Comparison of ENCODE assay signal across 21 cellular contexts in the genomic region with DNA sequence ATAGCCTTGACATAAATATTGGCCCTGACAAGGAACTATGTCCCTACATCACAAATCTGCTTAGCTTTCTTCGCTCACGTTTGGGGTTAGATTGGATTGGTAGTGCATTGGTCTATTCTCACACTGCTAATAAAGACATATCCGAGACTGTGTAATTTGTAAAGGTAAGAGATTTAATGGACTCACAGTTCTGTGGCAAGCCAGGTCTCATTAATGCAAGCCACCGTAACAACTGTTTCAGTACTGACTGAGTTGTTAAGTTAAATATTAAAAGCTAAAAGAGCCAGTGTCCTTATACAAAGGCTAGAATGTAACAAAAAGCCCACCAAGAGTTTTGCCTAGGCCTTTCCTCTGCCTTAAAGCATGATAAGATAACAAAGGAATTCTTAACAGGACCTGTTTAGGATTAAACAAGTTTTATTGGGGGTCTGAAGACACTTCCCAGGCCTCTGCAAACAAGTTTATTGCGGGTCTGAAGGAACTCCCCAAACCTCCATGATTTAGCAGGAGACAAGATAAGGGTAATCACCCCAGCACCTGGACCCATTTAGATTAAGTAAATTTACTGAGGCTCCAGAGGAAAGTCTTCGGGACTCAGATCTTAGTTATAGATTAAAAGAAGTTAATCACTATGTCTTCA.
"Had no signal": no experiment of that assay in that cellular context is flagged by ENCODE, and none has a peak within 500 bp of the region (broad histone marks: within the 10 kb centered on the region; RNA-seq: fewer than 3 reads in every experiment).

No MANE protein-coding gene starts in this region.

- H3K4me3 Mint-ChIP-seq: effector memory CD8-positive, alpha-beta T cell; naive thymus-derived CD8-positive, alpha-beta T cell; stimulated activated naive CD8-positive, alpha-beta T cell treated with anti-CD3 and anti-CD28 coated beads, Interleukin-15, amount 100 ng/mL, for 72 hours had no signal

- DNase-seq: cortex of kidney; effector memory CD8-positive, alpha-beta T cell; left lung; mesenchymal stem cell; naive thymus-derived CD8-positive, alpha-beta T cell; occipital lobe; ovary; posterior cingulate gyrus; right lobe of liver; small intestine; stimulated activated CD4-positive, alpha-beta T cell treated with anti-CD3 and anti-CD28 coated beads, Interleukin-15, amount 100 ng/mL, for 24 hours; stimulated activated CD4-positive, alpha-beta T cell treated with anti-CD3 and anti-CD28 coated beads, Interleukin-4, amount 100 ng/mL, for 1 hour; stimulated activated CD8-positive, alpha-beta memory T cell treated with anti-CD3 and anti-CD28 coated beads, Interleukin-4, amount 100 ng/mL, for 48 hours; stimulated activated naive CD4-positive, alpha-beta T cell; stimulated activated naive CD8-positive, alpha-beta T cell treated with anti-CD3 and anti-CD28 coated beads, Interleukin-15, amount 100 ng/mL, for 72 hours; transverse colon; upper lobe of right lung; uterus had no signal

- H3K27ac Mint-ChIP-seq: stimulated activated naive CD8-positive, alpha-beta T cell treated with anti-CD3 and anti-CD28 coated beads, Interleukin-15, amount 100 ng/mL, for 72 hours had no signal

- FAIRE-seq: frontal cortex, keratinocyte, small intestine had no signal

- H3K27ac ChIP-seq: left lung, ovary, right lobe of liver, suprapubic skin, transverse colon, upper lobe of right lung, uterus had no signal

- H3K27me3 Mint-ChIP-seq: effector memory CD8-positive, alpha-beta T cell; naive thymus-derived CD8-positive, alpha-beta T cell; stimulated activated naive CD8-positive, alpha-beta T cell treated with anti-CD3 and anti-CD28 coated beads, Interleukin-15, amount 100 ng/mL, for 72 hours had no signal
